In the genomic region with DNA sequence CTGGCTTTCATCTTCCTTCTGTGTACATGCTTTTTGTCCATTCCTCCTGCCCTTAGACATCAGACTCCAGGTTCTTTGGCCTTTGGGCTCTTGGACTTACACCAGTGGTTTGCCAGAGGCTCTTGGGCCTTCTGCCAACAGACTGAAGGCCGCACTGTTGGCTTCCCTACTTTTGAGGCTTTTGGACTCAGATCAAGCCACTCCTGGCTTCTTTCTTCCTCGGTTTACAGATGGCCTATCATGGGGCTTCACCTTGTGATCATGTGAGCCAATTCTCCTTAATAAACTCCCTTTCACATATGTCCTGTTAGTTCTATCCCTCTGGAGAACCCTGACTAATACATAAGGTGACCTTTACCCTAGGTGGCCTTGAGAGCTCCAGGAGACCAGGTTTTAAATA, we compare ENCODE assay signal across 20 cellular contexts.
"Had no signal": no experiment of that assay in that cellular context is flagged by ENCODE, and none has a peak within 500 bp of the region (broad histone marks: within the 10 kb centered on the region; RNA-seq: fewer than 3 reads in every experiment).

No MANE protein-coding gene starts in this region.

- H3K9me3 Mint-ChIP-seq: activated CD4-positive, alpha-beta T cell treated with anti-CD3 and anti-CD28 coated beads, Interleukin-2, amount 10 ng/mL, durations not matched to agents 7 days and 5 days; activated naive CD4-positive, alpha-beta T cell treated with anti-CD3 and anti-CD28 coated beads, Interleukin-2, amount 10 ng/mL, durations not matched to agents 7 days and 5 days; activated T-cell treated with anti-CD3 and anti-CD28 coated beads, Interleukin-2, amount 50 U/mL, for 4 hours; dendritic cell treated with granulocyte-macrophage colony-stimulating factor and Interleukin-4, amounts not matched to agents 40 ng/mL and 50 ng/mL, for 4 days; nephron progenitor cell; T-helper 1 cell treated with Interleukin-12 subunit alpha and Interleukin-12 subunit beta and Interleukin-4 antibody, amounts not matched to agents 30 μg/mL and 1 μg/mL, for 36 hours had no signal

- H3K36me3 Mint-ChIP-seq: activated naive CD4-positive, alpha-beta T cell treated with anti-CD3 and anti-CD28 coated beads, Interleukin-2, amount 10 ng/mL, durations not matched to agents 7 days and 5 days; immature natural killer cell had no signal

- DNase-seq: activated CD4-positive, alpha-beta T cell treated with anti-CD3 and anti-CD28 coated beads, Interleukin-2, amount 10 ng/mL, durations not matched to agents 7 days and 5 days; activated CD8-positive, alpha-beta T cell treated with anti-CD3 and anti-CD28 coated beads, Interleukin-2, amount 10 ng/mL, durations not matched to agents 7 days and 5 days; activated naive CD4-positive, alpha-beta T cell treated with anti-CD3 and anti-CD28 coated beads, Interleukin-2, amount 10 ng/mL, durations not matched to agents 7 days and 5 days; activated naive CD8-positive, alpha-beta T cell treated with anti-CD3 and anti-CD28 coated beads, Interleukin-2, amount 50 U/mL, for 24 hours; activated T-cell treated with anti-CD3 and anti-CD28 coated beads, Interleukin-2, amount 50 U/mL, for 4 hours; aorta; effector CD8-positive, alpha-beta T cell; immature natural killer cell; kidney glomerular epithelial cell; nephron progenitor cell; occipital lobe; stimulated activated naive CD8-positive, alpha-beta T cell treated with anti-CD3 and anti-CD28 coated beads, Interleukin-15, amount 100 ng/mL, for 72 hours had no signal

- H3K27ac Mint-ChIP-seq: activated CD4-positive, alpha-beta T cell treated with anti-CD3 and anti-CD28 coated beads, Interleukin-2, amount 10 ng/mL, durations not matched to agents 7 days and 5 days; activated CD8-positive, alpha-beta T cell treated with anti-CD3 and anti-CD28 coated beads, Interleukin-2, amount 10 ng/mL, durations not matched to agents 7 days and 5 days; activated naive CD4-positive, alpha-beta T cell treated with anti-CD3 and anti-CD28 coated beads, Interleukin-2, amount 10 ng/mL, durations not matched to agents 7 days and 5 days; activated naive CD8-positive, alpha-beta T cell treated with anti-CD3 and anti-CD28 coated beads, Interleukin-2, amount 50 U/mL, for 24 hours; dendritic cell treated with granulocyte-macrophage colony-stimulating factor and Interleukin-4, amounts not matched to agents 40 ng/mL and 50 ng/mL, for 4 days; immature natural killer cell; nephron progenitor cell; progenitor cell of endocrine pancreas; stimulated activated naive CD8-positive, alpha-beta T cell treated with anti-CD3 and anti-CD28 coated beads, Interleukin-15, amount 100 ng/mL, for 72 hours; T-helper 1 cell treated with Interleukin-12 subunit alpha and Interleukin-12 subunit beta and Interleukin-4 antibody, amounts not matched to agents 30 μg/mL and 1 μg/mL, for 36 hours had no signal

- H3K4me3 Mint-ChIP-seq: activated CD4-positive, alpha-beta T cell treated with anti-CD3 and anti-CD28 coated beads, Interleukin-2, amount 10 ng/mL, durations not matched to agents 7 days and 5 days; activated CD8-positive, alpha-beta T cell treated with anti-CD3 and anti-CD28 coated beads, Interleukin-2, amount 10 ng/mL, durations not matched to agents 7 days and 5 days; activated naive CD4-positive, alpha-beta T cell treated with anti-CD3 and anti-CD28 coated beads, Interleukin-2, amount 10 ng/mL, durations not matched to agents 7 days and 5 days; activated naive CD8-positive, alpha-beta T cell treated with anti-CD3 and anti-CD28 coated beads, Interleukin-2, amount 50 U/mL, for 24 hours; activated T-cell treated with anti-CD3 and anti-CD28 coated beads, Interleukin-2, amount 50 U/mL, for 4 hours; dendritic cell treated with granulocyte-macrophage colony-stimulating factor and Interleukin-4, amounts not matched to agents 40 ng/mL and 50 ng/mL, for 4 days; immature natural killer cell; nephron progenitor cell; stimulated activated naive CD8-positive, alpha-beta T cell treated with anti-CD3 and anti-CD28 coated beads, Interleukin-15, amount 100 ng/mL, for 72 hours; T-helper 1 cell treated with Interleukin-12 subunit alpha and Interleukin-12 subunit beta and Interleukin-4 antibody, amounts not matched to agents 30 μg/mL and 1 μg/mL, for 36 hours had no signal

- H3K27ac ChIP-seq: cardiac muscle cell, esophagus muscularis mucosa, right atrium auricular region, suprapubic skin, vagina had no signal

- H3K27me3 Mint-ChIP-seq: activated CD4-positive, alpha-beta T cell treated with anti-CD3 and anti-CD28 coated beads, Interleukin-2, amount 10 ng/mL, durations not matched to agents 7 days and 5 days; activated naive CD4-positive, alpha-beta T cell treated with anti-CD3 and anti-CD28 coated beads, Interleukin-2, amount 10 ng/mL, durations not matched to agents 7 days and 5 days; activated naive CD8-positive, alpha-beta T cell treated with anti-CD3 and anti-CD28 coated beads, Interleukin-2, amount 50 U/mL, for 24 hours; dendritic cell treated with granulocyte-macrophage colony-stimulating factor and Interleukin-4, amounts not matched to agents 40 ng/mL and 50 ng/mL, for 4 days; progenitor cell of endocrine pancreas; stimulated activated naive CD8-positive, alpha-beta T cell treated with anti-CD3 and anti-CD28 coated beads, Interleukin-15, amount 100 ng/mL, for 72 hours had no signal

- H3K36me3 ChIP-seq: cardiac muscle cell, esophagus muscularis mucosa, right atrium auricular region, suprapubic skin, vagina had no signal

- H3K9me3 ChIP-seq: esophagus muscularis mucosa, right atrium auricular region, vagina had no signal

- H3K4me1 ChIP-seq: esophagus muscularis mucosa, right atrium auricular region, suprapubic skin, vagina had no signal

- H3K4me3 ChIP-seq: cardiac muscle cell, esophagus muscularis mucosa, right atrium auricular region, suprapubic skin, vagina had no signal

- H3K4me1 Mint-ChIP-seq: activated CD4-positive, alpha-beta T cell treated with anti-CD3 and anti-CD28 coated beads, Interleukin-2, amount 10 ng/mL, durations not matched to agents 7 days and 5 days; activated naive CD4-positive, alpha-beta T cell treated with anti-CD3 and anti-CD28 coated beads, Interleukin-2, amount 10 ng/mL, durations not matched to agents 7 days and 5 days; activated naive CD8-positive, alpha-beta T cell treated with anti-CD3 and anti-CD28 coated beads, Interleukin-2, amount 50 U/mL, for 24 hours; immature natural killer cell; nephron progenitor cell; stimulated activated naive CD8-positive, alpha-beta T cell treated with anti-CD3 and anti-CD28 coated beads, Interleukin-15, amount 100 ng/mL, for 72 hours had no signal

- H3K27me3 ChIP-seq: cardiac muscle cell, esophagus muscularis mucosa, right atrium auricular region, suprapubic skin, vagina had no signal
